In genomic region chr7:138889982-138890381, GRCh38 we compare ENCODE assay signal across 25 cellular contexts.
DNase-seq lines count a peak whose midpoint lies in the region; ATAC-seq, FAIRE-seq and TF ChIP-seq lines count a peak whose summit lies in the region.
"Had no signal": no experiment of that assay in that cellular context is flagged by ENCODE, and none has a peak within 500 bp of the region (broad histone marks: within the 10 kb centered on the region; RNA-seq: fewer than 3 reads in every experiment).

No MANE protein-coding gene starts in this region.

- no peak for FAIRE-seq in GM19239 (lab: Jason Lieb, UNC)
- FAIRE-seq: colon, frontal cortex, islet of Langerhans, RCC 7860 had no signal

- no peak overlapping the region for H3K9ac ChIP-seq in MM.1S (ENCODE audit: low read length)
- H3K9ac ChIP-seq: neural progenitor cell had no signal

- POLR2A ChIA-PET in Panc1 (lab: Charles Lee) = no interaction called here

- no peak overlapping the region for H3K4me2 ChIP-seq in MM.1S (ENCODE audit: low read depth, low read length)
- H3K4me2 ChIP-seq: neural progenitor cell had no signal

- H3K36me3 Mint-ChIP-seq in nephron (ENCODE audit: low read depth) = peaks cover 25% of the 10 kb centered on the region
- H3K36me3 Mint-ChIP-seq: CD8-positive, alpha-beta memory T cell had no signal

- BruUV-seq in Panc1 (replicated peaks; lab: Mats Ljungman, UMichigan) = no TSS peak

- H3K27ac Mint-ChIP-seq in nephron = peak overlapping the region; percentile 58 to 95 (median 84)
- H3K27ac Mint-ChIP-seq: activated B cell treated with CpG ODN at 0.5 μM for 24 hours; activated CD4-positive, alpha-beta memory T cell treated with anti-CD3 and anti-CD28 coated beads, Interleukin-2, amount 10 ng/mL, durations not matched to agents 7 days and 5 days; activated naive CD8-positive, alpha-beta T cell treated with anti-CD3 and anti-CD28 coated beads, Interleukin-2, amount 50 U/mL, for 24 hours; neural progenitor cell had no signal

- peaks cover 66% of the 10 kb centered on the region for H3K4me1 Mint-ChIP-seq in nephron

- WGBS in sigmoid colon, 2 donors = 93 to 96% methylated on average over 7 of the region's 7 CpGs

- no peak for TF ChIP-seq EP300 in sigmoid colon (IDR thresholded peaks at IDR 0.05)

- peaks cover 53% of the 10 kb centered on the region for H3K4me1 ChIP-seq in Panc1 (ENCODE audit: control insufficient read depth, insufficient read depth, low read length)
- H3K4me1 ChIP-seq in MM.1S (ENCODE audit: low read length) = no peaks in the 10 kb centered on the region
- no peaks in the 10 kb centered on the region for H3K4me1 ChIP-seq in sigmoid colon

- TF ChIP-seq CTCF in HFF-Myc (IDR thresholded peaks at IDR 0.05; ENCODE audit: low read depth, low read length, missing control alignments) (no peak), Panc1 (IDR thresholded peaks at IDR 0.05) (no peak), nephron (IDR thresholded peaks at IDR 0.05; ENCODE audit: unreplicated experiment in 3 of 3) (no peak), MM.1S (IDR thresholded peaks at IDR 0.05; ENCODE audit: low read length) (no peak), sigmoid colon (IDR thresholded peaks at IDR 0.05) (no peak)

- H3K4me3 Mint-ChIP-seq in nephron = peak overlapping the region in 2 of 3 experiments; percentile 15 to 19
- H3K4me3 Mint-ChIP-seq: activated B cell treated with CpG ODN at 0.5 μM for 24 hours; activated CD4-positive, alpha-beta memory T cell treated with anti-CD3 and anti-CD28 coated beads, Interleukin-2, amount 10 ng/mL, durations not matched to agents 7 days and 5 days; activated naive CD8-positive, alpha-beta T cell treated with anti-CD3 and anti-CD28 coated beads, Interleukin-2, amount 50 U/mL, for 24 hours; CD8-positive, alpha-beta memory T cell; neural progenitor cell had no signal

- CTCF ChIA-PET in Panc1 (lab: Charles Lee) = no interaction called here

- H3K9me2 ChIP-seq in MM.1S (replicated peaks; ENCODE audit: insufficient read depth, low read length) = no peaks in the 10 kb centered on the region

- intact Hi-C loops in Panc1 (cut with micrococcal nuclease; ENCODE audit: unreplicated experiment) = loop anchor here (10.0 kb wide), 2 partner anchors 95 to 125 kb away; partner anchors contain the start of gene KIAA1549
- intact Hi-C loops in sigmoid colon (cut with DNase I) = loop anchor here (5.0 kb wide), 1 partner anchor 92 kb away; the partner anchor contains the start of gene KIAA1549

- H4K20me1 ChIP-seq in MM.1S (ENCODE audit: insufficient read depth, low read length) = no peaks in the 10 kb centered on the region

- H3K9me3 Mint-ChIP-seq in nephron = no peaks in the 10 kb centered on the region
- H3K9me3 Mint-ChIP-seq: activated B cell treated with CpG ODN at 0.5 μM for 24 hours; activated CD4-positive, alpha-beta memory T cell treated with anti-CD3 and anti-CD28 coated beads, Interleukin-2, amount 10 ng/mL, durations not matched to agents 7 days and 5 days; activated naive CD8-positive, alpha-beta T cell treated with anti-CD3 and anti-CD28 coated beads, Interleukin-2, amount 50 U/mL, for 24 hours; CD8-positive, alpha-beta memory T cell; neural progenitor cell had no signal

- in situ Hi-C loops in Panc1 (cut with HindIII; ENCODE audit: low pct_unique_long_range_greater_than_20kb, low sequenced_read_pairs) = no loop called here

- H3K27me3 ChIP-seq in Panc1 (ENCODE audit: control insufficient read depth, insufficient read depth, low read length) (no peaks in the 10 kb centered on the region), MM.1S (replicated peaks; ENCODE audit: insufficient read depth, low read length) (no peaks in the 10 kb centered on the region), sigmoid colon (no peaks in the 10 kb centered on the region)
- H3K27me3 ChIP-seq: neural progenitor cell had no signal

- ATAC-seq in Panc1 = no peak
- no peak for ATAC-seq in HG02885 (IDR thresholded peaks at IDR 0.05; ENCODE audit: poor library complexity, unreplicated experiment)
- ATAC-seq: activated naive CD8-positive, alpha-beta T cell treated with anti-CD3 and anti-CD28 coated beads, Interleukin-2, amount 50 U/mL, for 24 hours; mucosa of descending colon; stimulated activated naive CD8-positive, alpha-beta T cell treated with anti-CD3 and anti-CD28 coated beads, Interleukin-15, Interleukin-2, amounts not matched to agents 100 U/mL and 50 U/mL, for 24 hours had no signal

- H3F3A ChIP-seq in MM.1S (ENCODE audit: insufficient read depth, low read length) = no peaks in the 10 kb centered on the region

- H3K4me3 ChIP-seq in HFF-Myc (replicated peaks; ENCODE audit: low read depth, low read length) = peak overlapping the region; percentile 16
- no peak overlapping the region for H3K4me3 ChIP-seq in Panc1 (ENCODE audit: low read depth in 2 of 2, low read length in 2 of 2)
- no peak overlapping the region for H3K4me3 ChIP-seq in MM.1S (ENCODE audit: low read length)
- H3K4me3 ChIP-seq in sigmoid colon = no peak overlapping the region
- H3K4me3 ChIP-seq: mucosa of descending colon, neural progenitor cell had no signal

- no peak for TF ChIP-seq POLR2A in sigmoid colon (IDR thresholded peaks at IDR 0.05)

- DNase-seq in COR-L47 (lab: John Stamatoyannopoulos, UW) (peak; percentile 87), HFF-Myc (ENCODE audit: extremely low read depth, low read depth) (no peak), Panc1 (ENCODE audit: low read depth, low spot score) (no peak), GM19239 (ENCODE audit: insufficient read length, low spot score) (no peak), MM.1S (no peak), sigmoid colon (no peak)
- DNase-seq: activated B cell treated with CpG ODN at 0.5 μM for 24 hours; activated CD4-positive, alpha-beta memory T cell treated with anti-CD3 and anti-CD28 coated beads, Interleukin-2, amount 10 ng/mL, durations not matched to agents 7 days and 5 days; activated gamma-delta T cell; activated naive CD8-positive, alpha-beta T cell treated with anti-CD3 and anti-CD28 coated beads, Interleukin-2, amount 50 U/mL, for 24 hours; CD8-positive, alpha-beta memory T cell; DMS79; effector memory CD4-positive, alpha-beta T cell; mucosa of descending colon; NCI-H1694; NK-92 treated with Interleukin-12 subunit alpha and Interleukin-12 subunit beta, amount 100 ng/mL, for 24 hours; stimulated activated CD4-positive, alpha-beta T cell treated with anti-CD3 and anti-CD28 coated beads, Interleukin-4, amount 100 ng/mL, for 24 hours; stimulated activated naive CD8-positive, alpha-beta T cell treated with anti-CD3 and anti-CD28 coated beads, Interleukin-15, Interleukin-2, amounts not matched to agents 100 U/mL and 50 U/mL, for 24 hours had no signal

- no peaks in the 10 kb centered on the region for H3K79me2 ChIP-seq in MM.1S (ENCODE audit: low read length)

- H3K27ac ChIP-seq in Panc1 (ENCODE audit: low read length) = peak overlapping the region; percentile 71
- no peak overlapping the region for H3K27ac ChIP-seq in MM.1S (ENCODE audit: low read length)
- no peak overlapping the region for H3K27ac ChIP-seq in sigmoid colon
- H3K27ac ChIP-seq: neural progenitor cell had no signal

- H3K27me3 Mint-ChIP-seq in nephron (ENCODE audit: low read depth) = peaks cover 5% of the 10 kb centered on the region
- H3K27me3 Mint-ChIP-seq: activated naive CD8-positive, alpha-beta T cell treated with anti-CD3 and anti-CD28 coated beads, Interleukin-2, amount 50 U/mL, for 24 hours had no signal

- H2AFZ ChIP-seq in MM.1S (ENCODE audit: low read length) = no peak overlapping the region
- H2AFZ ChIP-seq: neural progenitor cell had no signal

- H3K36me3 ChIP-seq in Panc1 (ENCODE audit: control insufficient read depth, insufficient read depth, low read length) (0 out of 2 replicates have a peak, but pooled peaks cover 2% of the 10 kb centered on the region), MM.1S (replicated peaks; ENCODE audit: insufficient read depth, low read length) (no peaks in the 10 kb centered on the region), sigmoid colon (no peaks in the 10 kb centered on the region)

- H3K9me3 ChIP-seq in Panc1 (ENCODE audit: control insufficient read depth, insufficient read depth, low read depth, low read length) = no peaks in the 10 kb centered on the region
- H3K9me3 ChIP-seq in MM.1S (replicated peaks; ENCODE audit: insufficient read depth, low read length) = no peaks in the 10 kb centered on the region
- H3K9me3 ChIP-seq in sigmoid colon = no peaks in the 10 kb centered on the region
- H3K9me3 ChIP-seq: mucosa of descending colon had no signal
